Comparison of ENCODE assay signal across 8 cellular contexts in genomic region chr2:10863837-10864236, GRCh38. TPM values are rescaled to one million over a fixed set of nuclear protein-coding genes. Genes with fewer than 3 reads are reported as not detected.
DNase-seq lines count a peak whose midpoint lies in the region; ATAC-seq and TF ChIP-seq lines count a peak whose summit lies in the region.

No MANE protein-coding gene starts in this region.

- no peaks in the 10 kb centered on the region for H3K9me3 ChIP-seq in esophagus squamous epithelium

- no peak overlapping the region for H3K27ac ChIP-seq in esophagus squamous epithelium

- peaks cover 16 to 64% (median 52%) of the 10 kb centered on the region in 3 donors for H3K27me3 Mint-ChIP-seq in naive B cell

- H3K4me3 Mint-ChIP-seq in naive B cell: peak overlapping the region in 2 of 8 donors; percentile 24 to 31

- no peaks in the 10 kb centered on the region for H3K9me3 Mint-ChIP-seq in naive B cell

- peak overlapping the region in 1 of 6 donors; percentile 29 for H3K27ac Mint-ChIP-seq in naive B cell

- peaks cover 0 to 65% (median 0%) of the 10 kb centered on the region in 4 donors for H3K27me3 ChIP-seq in esophagus squamous epithelium

- H3K4me3 ChIP-seq in NB4 (ENCODE audit: low read depth, low read length) (no peak overlapping the region), esophagus squamous epithelium (no peak overlapping the region)

- peaks cover 16 to 37% (median 26%) of the 10 kb centered on the region in 3 donors for H3K4me1 Mint-ChIP-seq in naive B cell

- TF ChIP-seq POLR2A in NB4 (IDR thresholded peaks at IDR 0.05; ENCODE audit: extremely low read depth, insufficient read length) (no peak), esophagus squamous epithelium (IDR thresholded peaks at IDR 0.05) (no peak)

- no peaks in the 10 kb centered on the region for H3K36me3 Mint-ChIP-seq in naive B cell

- ATAC-seq in GM18909 (IDR thresholded peaks at IDR 0.05; ENCODE audit: poor library complexity, unreplicated experiment) (peak; percentile 78), HG02588 (IDR thresholded peaks at IDR 0.05; ENCODE audit: unreplicated experiment) (peak; percentile 62), naive B cell (ENCODE audit: low read depth in 2 of 2) (peak; percentile 43 to 57)

- H3K36me3 ChIP-seq in esophagus squamous epithelium: no peaks in the 10 kb centered on the region

- peaks cover 0 to 7% (median 0%) of the 10 kb centered on the region in 3 donors for H3K4me1 ChIP-seq in esophagus squamous epithelium

- WGBS in esophagus squamous epithelium, 2 donors: 44 to 54% methylated on average over 8 of the region's 8 CpGs

- peak; percentile 97 for DNase-seq in NB4 (ENCODE audit: low read depth)
- DNase-seq in naive B cell: no peak
- no peak for DNase-seq in DMS 273 (lab: John Stamatoyannopoulos, UW; ENCODE audit: unreplicated experiment)
- DNase-seq in posterior cingulate gyrus: no peak
- DNase-seq in esophagus squamous epithelium (lab: John Stamatoyannopoulos, UW): no peak
- no peak for DNase-seq in NCI-H1436 treated with DMSO at 0.1 percent for 48 hours (lab: John Stamatoyannopoulos, UW)

- intact Hi-C loops in posterior cingulate gyrus (cut with DNase I): no loop called here
- intact Hi-C loops in esophagus squamous epithelium (cut with DNase I): no loop called here

- no peak for TF ChIP-seq CTCF in NB4 (IDR thresholded peaks at IDR 0.05; ENCODE audit: low read depth, low read length)
- TF ChIP-seq CTCF in esophagus squamous epithelium (IDR thresholded peaks at IDR 0.05): no peak

RNA-seq across cellular contexts. Expression of gene KCNF1, which starts 47.9 kb away (rescaled TPM):
- polyA plus RNA-seq in naive B cell (ENCODE audit: low read depth in 6 of 6): not detected
- under 1 TPM in 1 of 4 donors, not detected in 3; 0.19 TPM for total RNA-seq in esophagus squamous epithelium

RNA-seq across cellular contexts. Expression of gene PDIA6, which starts 51.3 kb away (rescaled TPM):
- 100 to 1,000 TPM; 117 to 178 (median 138) TPM for polyA plus RNA-seq in naive B cell (ENCODE audit: low read depth in 6 of 6)
- 100 to 1,000 TPM in 2 of 4 donors, 10 to 100 TPM in 2; 81.6 to 131 (median 107) TPM for total RNA-seq in esophagus squamous epithelium
